1 cellular context compared by ENCODE assay signal in genomic region chr11:44316388-44317240, GRCh38.
TF ChIP-seq lines count a peak whose summit lies in the region.

No MANE protein-coding gene starts in this region.

TF ChIP-seq in SK-N-SH, 30 proteins besides CTCF, POLR2A, EP300 and RAD21 (continued from another document):
- no peak for TF ChIP-seq PBX3 (IDR thresholded peaks at IDR 0.05)
- no peak for TF ChIP-seq YY1 (IDR thresholded peaks at IDR 0.05; ENCODE audit: low read depth)
- TF ChIP-seq MXI1 (IDR thresholded peaks at IDR 0.05; ENCODE audit: low read depth, low read length): no peak
